Comparison of ENCODE assay signal across 20 cellular contexts in genomic region chr3:128372707-128373533, GRCh38.
A peak's percentile ranks its signal among the peaks of the same experiment; 100 is the strongest.
DNase-seq lines count a peak whose midpoint lies in the region; ATAC-seq, FAIRE-seq and TF ChIP-seq lines count a peak whose summit lies in the region.
"Had no signal": no experiment of that assay in that cellular context is flagged by ENCODE, and none has a peak within 500 bp of the region (broad histone marks: within the 10 kb centered on the region; RNA-seq: fewer than 3 reads in every experiment).

No MANE protein-coding gene starts in this region.

- H3K36me3 Mint-ChIP-seq in activated CD8-positive, alpha-beta T cell treated with anti-CD3 and anti-CD28 coated beads for 36 hours (ENCODE audit: low read depth) = peaks cover 5% of the 10 kb centered on the region
- no peaks in the 10 kb centered on the region for H3K36me3 Mint-ChIP-seq in activated CD8-positive, alpha-beta T cell treated with anti-CD3 and anti-CD28 coated beads, Interleukin-2, amount 10 ng/mL, durations not matched to agents 7 days and 5 days (ENCODE audit: low read depth)
- no peaks in the 10 kb centered on the region for H3K36me3 Mint-ChIP-seq in GM23338 (ENCODE audit: low read depth)
- H3K36me3 Mint-ChIP-seq in activated T-helper 1 cell treated with anti-CD3 and anti-CD28 coated beads, Interleukin-12 subunit alpha, Interleukin-12 subunit beta, Interleukin-2, Interleukin-4 antibody, amounts not matched to agents 30 ng/mL and 10 ng/mL and 1 ng/mL, durations not matched to agents 14 hours and 24 hours and 36 hours (ENCODE audit: low read depth) = no peaks in the 10 kb centered on the region

- no peak overlapping the region for H2BK12ac ChIP-seq in H1 (ENCODE audit: low read depth, low read length)

- no peak for TF ChIP-seq EP300 in H1 (IDR thresholded peaks at IDR 0.05; ENCODE audit: borderline replicate concordance in 1 of 2, low read depth in 2 of 2, low read length in 2 of 2)

- intact Hi-C loops in activated CD8-positive, alpha-beta T cell treated with anti-CD3 and anti-CD28 coated beads for 36 hours (cut with micrococcal nuclease) = no loop called here
- intact Hi-C loops in activated T-helper 1 cell treated with anti-CD3 and anti-CD28 coated beads, Interleukin-12 subunit alpha, Interleukin-12 subunit beta, Interleukin-2, Interleukin-4 antibody, amounts not matched to agents 30 ng/mL and 10 ng/mL and 1 ng/mL, durations not matched to agents 14 hours and 24 hours and 36 hours (cut with micrococcal nuclease) = no loop called here

- no peak overlapping the region for H3K4me3 ChIP-seq in BLaER1 treated with 17β-estradiol and CSF1 and Interleukin-3, amounts not matched to agents 10 nM and 100 nM
- no peak overlapping the region for H3K4me3 ChIP-seq in GM23338
- no peak overlapping the region for H3K4me3 ChIP-seq in H1 (ENCODE audit: extremely low read depth in 1 of 4, insufficient read depth in 2 of 4, low read depth in 3 of 4, low read length in 4 of 4)
- H3K4me3 ChIP-seq: A549, HAP-1, PC-9, SJCRH30 had no signal

- H3K27me3 Mint-ChIP-seq in activated CD8-positive, alpha-beta T cell treated with anti-CD3 and anti-CD28 coated beads for 36 hours = no peaks in the 10 kb centered on the region
- H3K27me3 Mint-ChIP-seq in activated CD8-positive, alpha-beta T cell treated with anti-CD3 and anti-CD28 coated beads, Interleukin-2, amount 10 ng/mL, durations not matched to agents 7 days and 5 days (ENCODE audit: low read depth) = no peaks in the 10 kb centered on the region
- peaks cover 7% of the 10 kb centered on the region for H3K27me3 Mint-ChIP-seq in GM23338 (ENCODE audit: insufficient read depth, low read depth, poor library complexity)
- H3K27me3 Mint-ChIP-seq in activated T-helper 1 cell treated with anti-CD3 and anti-CD28 coated beads, Interleukin-12 subunit alpha, Interleukin-12 subunit beta, Interleukin-2, Interleukin-4 antibody, amounts not matched to agents 30 ng/mL and 10 ng/mL and 1 ng/mL, durations not matched to agents 14 hours and 24 hours and 36 hours (ENCODE audit: insufficient read depth) = no peaks in the 10 kb centered on the region

- H2BK20ac ChIP-seq in H1 (ENCODE audit: low read length) = no peak overlapping the region

- no peak for TF ChIP-seq RAD21 in H1 (IDR thresholded peaks at IDR 0.05 in 1 of 2, conservative IDR thresholded peaks at IDR 0.05 in 1 of 2; ENCODE audit: low read depth in 2 of 2, low read length in 2 of 2)

- no peaks in the 10 kb centered on the region for H3K9me3 ChIP-seq in BLaER1 treated with 17β-estradiol and CSF1 and Interleukin-3, amounts not matched to agents 10 nM and 100 nM (replicated peaks in 1 of 11)
- no peaks in the 10 kb centered on the region for H3K9me3 ChIP-seq in H1 (ENCODE audit: insufficient read depth in 2 of 2, low read depth in 1 of 2, low read length in 1 of 2)
- H3K9me3 ChIP-seq: A549, HAP-1, SJCRH30 had no signal

- no peaks in the 10 kb centered on the region for H3K23me2 ChIP-seq in H1 (ENCODE audit: low read depth, low read length)

- no peaks in the 10 kb centered on the region for H3K27me3 ChIP-seq in BLaER1 treated with 17β-estradiol and CSF1 and Interleukin-3, amounts not matched to agents 10 nM and 100 nM
- H3K27me3 ChIP-seq in GM23338 (ENCODE audit: insufficient read depth) = no peaks in the 10 kb centered on the region
- H3K27me3 ChIP-seq in H1 (replicated peaks in 1 of 4; ENCODE audit: control insufficient read depth in 3 of 4, extremely low read depth in 1 of 4, insufficient read depth in 3 of 4, low read length in 3 of 4) = peaks cover 0 to 2% (median 0%) of the 10 kb centered on the region in 4 experiments; a peak in 2 of 7 replicates
- H3K27me3 ChIP-seq: SJCRH30 had no signal

- no peak overlapping the region for H2BK15ac ChIP-seq in H1 (ENCODE audit: low read length)

- no peak for TF ChIP-seq CTCF in activated CD8-positive, alpha-beta T cell treated with anti-CD3 and anti-CD28 coated beads for 36 hours (IDR thresholded peaks at IDR 0.05)
- TF ChIP-seq CTCF in GM23338 (conservative IDR thresholded peaks at IDR 0.05; ENCODE audit: low read depth in 2 of 2) (no peak), H1 (IDR thresholded peaks at IDR 0.05; ENCODE audit: control extremely low read depth in 1 of 3, insufficient read depth in 1 of 3, low read depth in 1 of 3, low read length in 3 of 3) (no peak)

- H3K4me1 ChIP-seq in BLaER1 treated with 17β-estradiol and CSF1 and Interleukin-3, amounts not matched to agents 10 nM and 100 nM = peaks cover 21 to 75% (median 70%) of the 10 kb centered on the region in 10 experiments
- H3K4me1 ChIP-seq in GM23338 (ENCODE audit: insufficient read depth) = no peaks in the 10 kb centered on the region
- peaks cover 0 to 4% (median under 1%) of the 10 kb centered on the region in 4 experiments; a peak in 3 of 7 replicates for H3K4me1 ChIP-seq in H1 (replicated peaks in 1 of 4; ENCODE audit: control insufficient read depth in 3 of 4, insufficient read depth in 4 of 4, low read length in 3 of 4)
- H3K4me1 ChIP-seq: A549, HAP-1 had no signal

- H3K4me2 ChIP-seq in BLaER1 treated with 17β-estradiol and CSF1 and Interleukin-3, amounts not matched to agents 10 nM and 100 nM = peak overlapping the region in 9 of 11 experiments; percentile 40 to 92 (median 86); a peak in 15 of 22 replicates
- H3K4me2 ChIP-seq in GM23338 (no peak overlapping the region), H1 (ENCODE audit: insufficient read depth in 1 of 2, low read depth in 2 of 2, low read length in 2 of 2) (no peak overlapping the region)
- H3K4me2 ChIP-seq: A549, PC-9 had no signal

- peaks cover 5% of the 10 kb centered on the region for H3K4me1 Mint-ChIP-seq in activated CD8-positive, alpha-beta T cell treated with anti-CD3 and anti-CD28 coated beads for 36 hours (ENCODE audit: low read depth)
- H3K4me1 Mint-ChIP-seq in activated CD8-positive, alpha-beta T cell treated with anti-CD3 and anti-CD28 coated beads, Interleukin-2, amount 10 ng/mL, durations not matched to agents 7 days and 5 days (ENCODE audit: low read depth) = no peaks in the 10 kb centered on the region
- peaks cover 7% of the 10 kb centered on the region for H3K4me1 Mint-ChIP-seq in GM23338
- H3K4me1 Mint-ChIP-seq in activated T-helper 1 cell treated with anti-CD3 and anti-CD28 coated beads, Interleukin-12 subunit alpha, Interleukin-12 subunit beta, Interleukin-2, Interleukin-4 antibody, amounts not matched to agents 30 ng/mL and 10 ng/mL and 1 ng/mL, durations not matched to agents 14 hours and 24 hours and 36 hours (ENCODE audit: low read depth) = peaks cover 11% of the 10 kb centered on the region
- H3K4me1 Mint-ChIP-seq: CD14-positive monocyte had no signal

- no peak overlapping the region for H2BK5ac ChIP-seq in H1 (ENCODE audit: low read depth, low read length)

- H2AK5ac ChIP-seq in H1 (ENCODE audit: low read depth, low read length) = no peak overlapping the region

- no peaks in the 10 kb centered on the region for H3K79me2 ChIP-seq in GM23338 (replicated peaks; ENCODE audit: insufficient read depth)
- H3K79me2 ChIP-seq in H1 (ENCODE audit: control insufficient read depth in 1 of 2, insufficient read depth in 2 of 2, low read length in 2 of 2) = no peaks in the 10 kb centered on the region

- H3K27ac Mint-ChIP-seq in activated CD8-positive, alpha-beta T cell treated with anti-CD3 and anti-CD28 coated beads for 36 hours = no peak overlapping the region
- H3K27ac Mint-ChIP-seq in activated CD8-positive, alpha-beta T cell treated with anti-CD3 and anti-CD28 coated beads, Interleukin-2, amount 10 ng/mL, durations not matched to agents 7 days and 5 days = no peak overlapping the region
- peak overlapping the region; percentile 3; the same call in 1 of the 2 replicates for H3K27ac Mint-ChIP-seq in GM23338
- H3K27ac Mint-ChIP-seq in activated T-helper 1 cell treated with anti-CD3 and anti-CD28 coated beads, Interleukin-12 subunit alpha, Interleukin-12 subunit beta, Interleukin-2, Interleukin-4 antibody, amounts not matched to agents 30 ng/mL and 10 ng/mL and 1 ng/mL, durations not matched to agents 14 hours and 24 hours and 36 hours = no peak overlapping the region

- no peaks in the 10 kb centered on the region for H3F3A ChIP-seq in GM23338 (replicated peaks; ENCODE audit: low read depth)

- H3K9ac ChIP-seq in BLaER1 treated with 17β-estradiol and CSF1 and Interleukin-3, amounts not matched to agents 10 nM and 100 nM = no peak overlapping the region
- no peak overlapping the region for H3K9ac ChIP-seq in H1 (replicated peaks in 1 of 4; ENCODE audit: extremely low read depth in 1 of 4, low read depth in 3 of 4, low read length in 3 of 4)

- H3K56ac ChIP-seq in H1 (replicated peaks; ENCODE audit: insufficient read length, low read depth, low read length) = no peak overlapping the region

- no peak for TF ChIP-seq POLR2A in H1 (IDR thresholded peaks at IDR 0.05; ENCODE audit: control extremely low read depth in 1 of 2, low read depth in 2 of 2, low read length in 2 of 2)

- CTCF ChIA-PET in activated CD8-positive, alpha-beta T cell treated with anti-CD3 and anti-CD28 coated beads for 36 hours (lab: Charles Lee) = no interaction called here
- CTCF ChIA-PET in activated CD8-positive, alpha-beta T cell treated with anti-CD3 and anti-CD28 coated beads, Interleukin-2, amount 10 ng/mL, durations not matched to agents 7 days and 5 days (lab: Charles Lee) = no interaction called here
- CTCF ChIA-PET in H1 (lab: Charles Lee; ENCODE audit: partially characterized antibody) = interaction anchor here (1.0 to 1.8 kb wide), 8 partner anchors 13 to 205 kb away, joined by 3 to 5 read pairs (median 4); no protein-coding TSS in a partner anchor

- peak; percentile 55 for ATAC-seq in activated CD8-positive, alpha-beta T cell treated with anti-CD3 and anti-CD28 coated beads for 36 hours
- ATAC-seq in activated CD8-positive, alpha-beta T cell treated with anti-CD3 and anti-CD28 coated beads, Interleukin-2, amount 10 ng/mL, durations not matched to agents 7 days and 5 days = no peak
- ATAC-seq in GM23338 = no peak
- ATAC-seq in HG03521 (IDR thresholded peaks at IDR 0.05; ENCODE audit: unreplicated experiment) = no peak
- ATAC-seq: A549 had no signal

- H3K27ac ChIP-seq in BLaER1 treated with 17β-estradiol and CSF1 and Interleukin-3, amounts not matched to agents 10 nM and 100 nM = no peak overlapping the region
- H3K27ac ChIP-seq in GM23338 (ENCODE audit: low read depth) = no peak overlapping the region
- H3K27ac ChIP-seq in H1 (ENCODE audit: low read depth, low read length) = no peak overlapping the region
- H3K27ac ChIP-seq: A549, HL-60, PC-9, SJCRH30 had no signal

- peaks cover 0 to 1% (median 0%) of the 10 kb centered on the region in 11 experiments; a peak in 2 of 22 replicates for H3K36me3 ChIP-seq in BLaER1 treated with 17β-estradiol and CSF1 and Interleukin-3, amounts not matched to agents 10 nM and 100 nM
- no peaks in the 10 kb centered on the region; the same call in 1 of the 2 replicates for H3K36me3 ChIP-seq in GM23338 (ENCODE audit: insufficient read depth)
- no peaks in the 10 kb centered on the region for H3K36me3 ChIP-seq in H1 (ENCODE audit: control insufficient read depth in 2 of 4, insufficient read depth in 4 of 4, low read length in 3 of 4)
- H3K36me3 ChIP-seq: HAP-1, SJCRH30 had no signal

- 0 out of 2 replicates have a peak, but pooled peaks cover 2% of the 10 kb centered on the region for H3K79me1 ChIP-seq in H1 (ENCODE audit: low read depth, low read length)

- H3K4me3 Mint-ChIP-seq in activated CD8-positive, alpha-beta T cell treated with anti-CD3 and anti-CD28 coated beads for 36 hours = no peak overlapping the region
- H3K4me3 Mint-ChIP-seq in activated CD8-positive, alpha-beta T cell treated with anti-CD3 and anti-CD28 coated beads, Interleukin-2, amount 10 ng/mL, durations not matched to agents 7 days and 5 days = no peak overlapping the region
- H3K4me3 Mint-ChIP-seq in GM23338 = no peak overlapping the region
- no peak overlapping the region for H3K4me3 Mint-ChIP-seq in activated T-helper 1 cell treated with anti-CD3 and anti-CD28 coated beads, Interleukin-12 subunit alpha, Interleukin-12 subunit beta, Interleukin-2, Interleukin-4 antibody, amounts not matched to agents 30 ng/mL and 10 ng/mL and 1 ng/mL, durations not matched to agents 14 hours and 24 hours and 36 hours
- H3K4me3 Mint-ChIP-seq: CD14-positive monocyte had no signal

- no peaks in the 10 kb centered on the region for H3K9me2 ChIP-seq in GM23338 (ENCODE audit: insufficient read depth)

- no peak overlapping the region for H2BK120ac ChIP-seq in H1 (replicated peaks; ENCODE audit: low read depth, low read length)

- H3K18ac ChIP-seq in H1 (ENCODE audit: extremely low read depth, low read length) = no peak overlapping the region

- FAIRE-seq in H1 (lab: Jason Lieb, UNC) = no peak
- FAIRE-seq: A549, HTR-8/SVneo had no signal

- H4K91ac ChIP-seq in H1 (replicated peaks; ENCODE audit: insufficient read length, low read length) = no peak overlapping the region

- H3K4ac ChIP-seq in H1 (replicated peaks; ENCODE audit: insufficient read length, low read depth, low read length) = no peak overlapping the region

- no peak overlapping the region for H4K5ac ChIP-seq in H1 (ENCODE audit: insufficient read length, low read depth, low read length)

- H4K8ac ChIP-seq in H1 (ENCODE audit: extremely low read depth, insufficient read depth, low read length) = peak overlapping the region; percentile 43; the same call in 1 of the 2 replicates

- H2AFZ ChIP-seq in GM23338 = no peak overlapping the region
- H2AFZ ChIP-seq in H1 (ENCODE audit: low read length) = no peak overlapping the region
- H2AFZ ChIP-seq: PC-9 had no signal

- H3K14ac ChIP-seq in H1 (ENCODE audit: insufficient read length) = no peak overlapping the region

- H3K23ac ChIP-seq in H1 (ENCODE audit: insufficient read length) = no peak overlapping the region

- no peaks in the 10 kb centered on the region for H3K9me3 Mint-ChIP-seq in activated CD8-positive, alpha-beta T cell treated with anti-CD3 and anti-CD28 coated beads for 36 hours
- no peaks in the 10 kb centered on the region for H3K9me3 Mint-ChIP-seq in activated CD8-positive, alpha-beta T cell treated with anti-CD3 and anti-CD28 coated beads, Interleukin-2, amount 10 ng/mL, durations not matched to agents 7 days and 5 days (ENCODE audit: insufficient read depth)
- H3K9me3 Mint-ChIP-seq in GM23338 = no peaks in the 10 kb centered on the region
- H3K9me3 Mint-ChIP-seq in activated T-helper 1 cell treated with anti-CD3 and anti-CD28 coated beads, Interleukin-12 subunit alpha, Interleukin-12 subunit beta, Interleukin-2, Interleukin-4 antibody, amounts not matched to agents 30 ng/mL and 10 ng/mL and 1 ng/mL, durations not matched to agents 14 hours and 24 hours and 36 hours = no peaks in the 10 kb centered on the region
- H3K9me3 Mint-ChIP-seq: CD14-positive monocyte had no signal

- peak; percentile 7 for DNase-seq in activated CD8-positive, alpha-beta T cell treated with anti-CD3 and anti-CD28 coated beads for 36 hours
- DNase-seq in activated CD8-positive, alpha-beta T cell treated with anti-CD3 and anti-CD28 coated beads, Interleukin-2, amount 10 ng/mL, durations not matched to agents 7 days and 5 days = no peak
- DNase-seq in GM23338 (ENCODE audit: low spot score) = no peak
- no peak for DNase-seq in H1 (ENCODE audit: low read depth in 1 of 2, low spot score in 2 of 2)
- no peak for DNase-seq in activated T-helper 1 cell treated with anti-CD3 and anti-CD28 coated beads, Interleukin-12 subunit alpha, Interleukin-12 subunit beta, Interleukin-2, Interleukin-4 antibody, amounts not matched to agents 30 ng/mL and 10 ng/mL and 1 ng/mL, durations not matched to agents 14 hours and 24 hours and 36 hours (ENCODE audit: low spot score)
- no peak for DNase-seq in NCI-H446 treated with DMSO at 0.1 percent for 48 hours (lab: John Stamatoyannopoulos, UW)
- DNase-seq: COR-L47, DMS153, NCI-H1417 treated with DMSO at 0.1 percent for 48 hours, NCI-H2029 treated with DMSO at 0.1 percent for 48 hours, NCI-H510A, SJCRH30 had no signal

- peaks cover 0 to 60% (median 36%) of the 10 kb centered on the region in 11 experiments; a peak in 15 of 22 replicates for H4K20me1 ChIP-seq in BLaER1 treated with 17β-estradiol and CSF1 and Interleukin-3, amounts not matched to agents 10 nM and 100 nM
- peaks cover 7% of the 10 kb centered on the region; the same call in 1 of the 2 replicates for H4K20me1 ChIP-seq in GM23338 (replicated peaks; ENCODE audit: insufficient read depth)
- no peaks in the 10 kb centered on the region for H4K20me1 ChIP-seq in H1 (replicated peaks in 1 of 2; ENCODE audit: control insufficient read depth in 1 of 2, insufficient read depth in 2 of 2, low read length in 2 of 2)

- POLR2A ChIA-PET in activated CD8-positive, alpha-beta T cell treated with anti-CD3 and anti-CD28 coated beads for 36 hours (lab: Charles Lee) = no interaction called here
- POLR2A ChIA-PET in activated CD8-positive, alpha-beta T cell treated with anti-CD3 and anti-CD28 coated beads, Interleukin-2, amount 10 ng/mL, durations not matched to agents 7 days and 5 days (lab: Charles Lee) = no interaction called here
- POLR2A ChIA-PET in H1 (lab: Charles Lee; ENCODE audit: partially characterized antibody) = interaction anchor here (1.6 kb wide), 1 partner anchor 10 kb away, joined by 3 read pairs; no protein-coding TSS in a partner anchor

- WGBS in H1 (ENCODE audit: extremely low coverage in 1 of 2, insufficient coverage in 1 of 2, insufficient read length in 1 of 2, insufficient replicate concordance in 2 of 2, low coverage in 1 of 2, low lambda C conversion rate in 2 of 2, missing lambda C conversion rate in 1 of 2), 2 experiments = 91% methylated on average over 10 of the region's 10 CpGs; no CpG with 5 or more reads in 1 of the 2 experiments

Comparison
In these comparisons a context has a peak if more than half of its experiments do, and no peak if none do; other contexts are left out.
1. H3K4me2 ChIP-seq: peak in BLaER1 treated with 17β-estradiol and CSF1 and Interleukin-3, amounts not matched to agents 10 nM and 100 nM (9 of 11); none in GM23338 (single experiment) and H1 (0 of 2).